Comparison of ENCODE assay signal across 18 cellular contexts in the genomic region with DNA sequence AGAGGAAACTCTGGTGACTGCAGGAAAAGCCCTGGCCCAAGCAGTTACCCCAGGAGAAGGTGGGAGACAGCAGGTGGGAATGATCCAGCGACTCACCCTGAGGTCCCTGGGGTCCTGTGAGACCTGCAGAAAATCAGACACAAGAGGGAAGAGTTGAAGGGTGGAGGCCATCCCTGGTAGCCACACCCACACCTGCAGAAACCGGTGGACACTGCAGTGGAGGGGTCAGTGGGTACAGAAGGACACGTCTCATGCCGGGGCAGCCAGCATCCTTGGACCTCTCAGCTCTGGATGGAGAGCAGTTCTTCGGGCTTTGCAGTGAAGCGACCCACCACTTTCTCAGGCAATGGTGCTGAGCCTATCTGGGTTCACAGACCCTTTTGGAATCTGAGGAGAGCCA. TPM values are rescaled to one million over a fixed set of nuclear protein-coding genes. Genes with fewer than 3 reads are reported as not detected.
DNase-seq lines count a peak whose midpoint lies in the region; TF ChIP-seq lines count a peak whose summit lies in the region.
"Had no signal": no experiment of that assay in that cellular context is flagged by ENCODE, and none has a peak within 500 bp of the region (broad histone marks: within the 10 kb centered on the region; RNA-seq: fewer than 3 reads in every experiment).

No MANE protein-coding gene starts in this region.

- H3K4ac ChIP-seq in H9 (ENCODE audit: low read depth, low read length) (no peak overlapping the region), neuronal stem cell (ENCODE audit: low read length) (no peak overlapping the region)

- H2BK12ac ChIP-seq in H9 (ENCODE audit: insufficient read length, low read depth, low read length), result no peak overlapping the region
- H2BK12ac ChIP-seq in neuronal stem cell (ENCODE audit: low read length), result peak overlapping the region; percentile 59

- no peak overlapping the region for H4K91ac ChIP-seq in H9 (ENCODE audit: insufficient read length, low read depth, low read length)
- no peak overlapping the region for H4K91ac ChIP-seq in neuronal stem cell (ENCODE audit: low read depth, low read length, poor library complexity)

- H3K79me1 ChIP-seq in H9 (ENCODE audit: insufficient read depth, low read depth, low read length, poor library complexity, severe bottlenecking) (no peaks in the 10 kb centered on the region), neuronal stem cell (ENCODE audit: low read depth, low read length) (no peaks in the 10 kb centered on the region)

- no peaks in the 10 kb centered on the region for H3K79me2 ChIP-seq in H9 (ENCODE audit: insufficient read depth, low read length)

- no peak for TF ChIP-seq CTCF in H9 (conservative IDR thresholded peaks at IDR 0.05)
- TF ChIP-seq CTCF in endothelial cell (IDR thresholded peaks at IDR 0.05; ENCODE audit: unreplicated experiment), result no peak

- H3K4me3 Mint-ChIP-seq in H9 (no peak overlapping the region), endothelial cell (ENCODE audit: unreplicated experiment) (no peak overlapping the region)
- H3K4me3 Mint-ChIP-seq: CD14-positive monocyte; CD4-positive, alpha-beta memory T cell had no signal

- in situ Hi-C loops in KBM-7 (cut with MboI; ENCODE audit: low pct_unique_long_range_greater_than_20kb, low sequenced_read_pairs), result no loop called here

- peak; percentile 45 for DNase-seq in activated CD8-positive, alpha-beta memory T cell treated with anti-CD3 and anti-CD28 coated beads for 24 hours
- DNase-seq in activated CD8-positive, alpha-beta memory T cell treated with anti-CD3 and anti-CD28 coated beads, Interleukin-2, amount 50 U/mL, for 4 hours, result no peak
- DNase-seq in H9, result peak; percentile 24
- DNase-seq in endothelial cell (ENCODE audit: low spot score), result no peak
- DNase-seq in neuronal stem cell (ENCODE audit: low spot score), result no peak
- no peak for DNase-seq in LoVo (ENCODE audit: low spot score)
- DNase-seq in KBM-7, result no peak
- DNase-seq: CD4-positive, alpha-beta memory T cell; DMS79 treated with DMSO at 0.1 percent for 48 hours; GF-D8; HCEC 1CT had no signal

- no peak overlapping the region for H3K27ac ChIP-seq in H9 (ENCODE audit: insufficient read length, low read depth, low read length)
- no peak overlapping the region for H3K27ac ChIP-seq in neuronal stem cell (replicated peaks; ENCODE audit: low read length)
- H3K27ac ChIP-seq: 22Rv1, BLaER1, HL-60 had no signal

- H3K27me3 ChIP-seq in H9 (ENCODE audit: insufficient read depth, low read length) (no peaks in the 10 kb centered on the region), neuronal stem cell (ENCODE audit: control insufficient read depth in 3 of 3, insufficient read depth in 3 of 3, low read depth in 1 of 3, low read length in 3 of 3) (peaks cover 0 to 18% (median 0%) of the 10 kb centered on the region in 3 experiments)
- H3K27me3 ChIP-seq: BLaER1 had no signal

- no peak overlapping the region for H3K14ac ChIP-seq in H9 (ENCODE audit: insufficient read depth, low read length)
- no peak overlapping the region for H3K14ac ChIP-seq in neuronal stem cell (ENCODE audit: low read length)

- no peaks in the 10 kb centered on the region; the same call in 1 of the 2 replicates for H3K4me1 ChIP-seq in H9 (ENCODE audit: insufficient read depth, low read length)
- no peaks in the 10 kb centered on the region for H3K4me1 ChIP-seq in neuronal stem cell (ENCODE audit: control insufficient read depth in 2 of 2, insufficient read depth in 1 of 2, low read depth in 1 of 2, low read length in 2 of 2)

- H3K23ac ChIP-seq in H9 (ENCODE audit: insufficient read length, low read depth, low read length) (no peak overlapping the region), neuronal stem cell (ENCODE audit: low read depth, low read length, poor library complexity) (no peak overlapping the region)

- no CpG with 5 or more reads among the region's 6 CpGs for WGBS in H9 (ENCODE audit: extremely low coverage, insufficient read length, low lambda C conversion rate)
- WGBS in neuronal stem cell (ENCODE audit: extremely low coverage in 2 of 2, insufficient read length in 2 of 2, insufficient replicate concordance in 1 of 2), 2 donors, result no CpG with 5 or more reads among the region's 6 CpGs

- H4K20me1 ChIP-seq in H9 (ENCODE audit: control insufficient read depth, insufficient read depth, insufficient read length), result no peaks in the 10 kb centered on the region
- H4K20me1 ChIP-seq: BLaER1 had no signal

- H3K9me3 Mint-ChIP-seq in H9, result no peaks in the 10 kb centered on the region
- H3K9me3 Mint-ChIP-seq in endothelial cell (ENCODE audit: unreplicated experiment), result no peaks in the 10 kb centered on the region
- H3K9me3 Mint-ChIP-seq: CD14-positive monocyte had no signal

- peak overlapping the region in 1 of 2 donors; percentile 17 for H3K4me3 ChIP-seq in neuronal stem cell (ENCODE audit: low read length in 2 of 2)
- H3K4me3 ChIP-seq: BLaER1 had no signal

- no peak overlapping the region for H2AK5ac ChIP-seq in H9 (ENCODE audit: insufficient read length, low read length)
- no peak overlapping the region for H2AK5ac ChIP-seq in neuronal stem cell (ENCODE audit: low read depth, low read length)

- H2BK5ac ChIP-seq in H9 (ENCODE audit: insufficient read length, low read length) (no peak overlapping the region), neuronal stem cell (ENCODE audit: low read length) (no peak overlapping the region)

- H4K5ac ChIP-seq in H9 (ENCODE audit: insufficient read length, low read depth, low read length), result no peak overlapping the region

- peaks cover 11 to 13% of the 10 kb centered on the region in 2 experiments for H3K4me1 Mint-ChIP-seq in H9
- no peaks in the 10 kb centered on the region for H3K4me1 Mint-ChIP-seq in endothelial cell (ENCODE audit: unreplicated experiment)
- H3K4me1 Mint-ChIP-seq: CD4-positive, alpha-beta memory T cell had no signal

- no peaks in the 10 kb centered on the region; the same call in none of the 2 replicates for H3K27me3 Mint-ChIP-seq in H9 (ENCODE audit: low read depth)
- peaks cover 11% of the 10 kb centered on the region for H3K27me3 Mint-ChIP-seq in endothelial cell (ENCODE audit: unreplicated experiment)
- H3K27me3 Mint-ChIP-seq: CD4-positive, alpha-beta memory T cell had no signal

- no peaks in the 10 kb centered on the region for H3K36me3 ChIP-seq in neuronal stem cell (replicated peaks in 1 of 2; ENCODE audit: control insufficient read depth in 2 of 2, insufficient read depth in 2 of 2, low read length in 2 of 2)
- H3K36me3 ChIP-seq: BLaER1 had no signal

- H3K4me2 ChIP-seq in H9 (ENCODE audit: insufficient read depth, insufficient read length, low read length) (no peak overlapping the region), neuronal stem cell (ENCODE audit: insufficient read depth, low read length, poor library complexity, severe bottlenecking) (no peak overlapping the region)
- H3K4me2 ChIP-seq: BLaER1 had no signal

- no peak overlapping the region for H2BK20ac ChIP-seq in H9 (ENCODE audit: low read depth, low read length, poor library complexity, severe bottlenecking)

- H2BK15ac ChIP-seq in H9 (ENCODE audit: low read depth, low read length) (no peak overlapping the region), neuronal stem cell (ENCODE audit: low read length) (no peak overlapping the region)

- no peaks in the 10 kb centered on the region for H3K23me2 ChIP-seq in H9 (ENCODE audit: insufficient read length, low read depth, low read length, poor library complexity, severe bottlenecking)

- no peaks in the 10 kb centered on the region for H3K36me3 Mint-ChIP-seq in H9 (ENCODE audit: insufficient read depth in 1 of 3, low read depth in 3 of 3)
- no peaks in the 10 kb centered on the region for H3K36me3 Mint-ChIP-seq in endothelial cell (ENCODE audit: low read depth, unreplicated experiment)
- H3K36me3 Mint-ChIP-seq: CD14-positive monocyte; CD4-positive, alpha-beta memory T cell had no signal

- no peak overlapping the region for H2BK120ac ChIP-seq in H9 (ENCODE audit: low read depth, low read length, poor library complexity, severe bottlenecking)
- no peak overlapping the region for H2BK120ac ChIP-seq in neuronal stem cell (ENCODE audit: low read depth, low read length)

- H4K8ac ChIP-seq in H9 (replicated peaks; ENCODE audit: insufficient read length, low read depth, low read length) (no peak overlapping the region), neuronal stem cell (ENCODE audit: low read depth, low read length) (no peak overlapping the region)

- no peak overlapping the region for H3K27ac Mint-ChIP-seq in H9
- peak overlapping the region; percentile 42 for H3K27ac Mint-ChIP-seq in endothelial cell (ENCODE audit: unreplicated experiment)
- H3K27ac Mint-ChIP-seq: CD14-positive monocyte; CD4-positive, alpha-beta memory T cell had no signal

- no peak overlapping the region for H3K18ac ChIP-seq in H9 (ENCODE audit: insufficient read length, low read depth, low read length)
- peak overlapping the region; percentile 21 for H3K18ac ChIP-seq in neuronal stem cell (ENCODE audit: low read length)

- no peak overlapping the region for H3K56ac ChIP-seq in H9 (ENCODE audit: insufficient read length, low read depth, low read length)

- H3K9me3 ChIP-seq in H9 (ENCODE audit: control insufficient read depth, low read depth, low read length) (no peaks in the 10 kb centered on the region), neuronal stem cell (replicated peaks in 1 of 2; ENCODE audit: control insufficient read depth in 2 of 2, insufficient read depth in 1 of 2, low read depth in 1 of 2, low read length in 2 of 2) (no peaks in the 10 kb centered on the region)
- H3K9me3 ChIP-seq: BLaER1 had no signal

- H3K9ac ChIP-seq in H9 (ENCODE audit: extremely low read depth, insufficient read length, low read length) (no peak overlapping the region), neuronal stem cell (ENCODE audit: low read depth, low read length, poor library complexity) (no peak overlapping the region)
- H3K9ac ChIP-seq: BLaER1 had no signal

- H2AFZ ChIP-seq in H9 (ENCODE audit: low read length), result no peak overlapping the region
- H2AFZ ChIP-seq in neuronal stem cell (ENCODE audit: low read length), result no peak overlapping the region

- no peak overlapping the region for H3T11ph ChIP-seq in H9 (ENCODE audit: low read length)

RNA-seq across cellular contexts. Expression of gene COL17A1, which starts 39.0 kb away (rescaled TPM):
- total RNA-seq in H9 (2021) (1.9 TPM in 2 replicates), endothelial cell (ENCODE audit: unreplicated experiment) (4.2 TPM)
- polyA plus RNA-seq in neuronal stem cell (2013, experiment 1 of 2), result 1.3 TPM
- 1.2 TPM for polyA plus RNA-seq in neuronal stem cell (2013, experiment 2 of 2)
- total RNA-seq: A673; CD4-positive, alpha-beta memory T cell; H4 had no signal
- polyA plus RNA-seq: AG04450; CD14-positive monocyte; CD4-positive, alpha-beta memory T cell had no signal

Comparison
In these comparisons a context has a peak if more than half of its experiments do, and no peak if none do; other contexts are left out.
1. DNase-seq: peak in activated CD8-positive, alpha-beta memory T cell treated with anti-CD3 and anti-CD28 coated beads for 24 hours (single experiment) and H9 (single experiment); none in activated CD8-positive, alpha-beta memory T cell treated with anti-CD3 and anti-CD28 coated beads, Interleukin-2, amount 50 U/mL, for 4 hours (single experiment), endothelial cell (single experiment), neuronal stem cell (single experiment), LoVo (single experiment) and KBM-7 (single experiment).